15 cellular contexts compared by ENCODE assay signal in the genomic region with DNA sequence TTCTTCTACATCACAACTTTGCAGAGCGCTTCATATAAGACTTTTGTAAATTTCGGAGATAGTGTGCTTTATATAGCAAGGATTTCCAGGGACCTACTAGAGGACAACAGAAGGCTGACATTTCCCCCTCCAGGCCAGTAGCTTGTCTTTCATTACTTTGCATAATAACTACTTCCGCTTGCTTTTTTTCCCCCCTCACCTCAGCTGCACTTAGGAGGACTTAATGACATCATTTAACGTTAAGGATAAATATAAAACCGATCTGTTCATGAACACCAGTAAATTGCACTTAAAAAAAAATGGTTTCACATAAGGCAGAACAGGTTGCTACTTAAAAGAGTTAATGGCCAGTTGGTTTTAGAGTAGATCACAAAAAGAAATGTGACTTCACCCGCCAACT.
"Had no signal": no experiment of that assay in that cellular context is flagged by ENCODE, and none has a peak within 500 bp of the region (broad histone marks: within the 10 kb centered on the region; RNA-seq: fewer than 3 reads in every experiment).

No MANE protein-coding gene starts in this region.

- H3K27ac ChIP-seq: heart left ventricle, pancreas had no signal

- DNase-seq: effector memory CD4-positive, alpha-beta T cell; heart left ventricle; hippocampal formation; left colon; mesendoderm; naive B cell; occipital lobe; pancreas; right cardiac atrium; small intestine; stimulated activated CD4-positive, alpha-beta T cell treated with anti-CD3 and anti-CD28 coated beads, Interleukin-12 subunit alpha, Interleukin-12 subunit beta, amount 100 ng/mL, for 4 hours; stimulated activated naive CD4-positive, alpha-beta T cell treated with Interleukin-2 at 50 U/mL for 16 hours; trophoblast cell had no signal

- H3K27me3 ChIP-seq: heart left ventricle, pancreas had no signal

- H3K36me3 ChIP-seq: heart left ventricle, pancreas had no signal

- H3K27me3 Mint-ChIP-seq: naive B cell, progenitor cell of endocrine pancreas had no signal

- H3K9me3 Mint-ChIP-seq: naive B cell, nephron had no signal

- H3K4me3 ChIP-seq: heart left ventricle, pancreas had no signal

- H3K9me3 ChIP-seq: pancreas had no signal

- H3K27ac Mint-ChIP-seq: nephron, progenitor cell of endocrine pancreas had no signal

- H3K4me3 Mint-ChIP-seq: naive B cell, nephron had no signal
